In genomic region chr3:97821810-97822775, GRCh38 we compare ENCODE assay signal across 8 cellular contexts. TPM values are rescaled to one million over a fixed set of nuclear protein-coding genes. Genes with fewer than 3 reads are reported as not detected.
DNase-seq lines count a peak whose midpoint lies in the region; ATAC-seq and TF ChIP-seq lines count a peak whose summit lies in the region.

Gene CRYBG3, plus strand, starts transcription at chr3:97822011. Its CDS starts 196 bp downstream, at chr3:97822207.

- intact Hi-C loops in ovary (cut with DNase I) = no loop called here

- no peaks in the 10 kb centered on the region for H3K9me3 Mint-ChIP-seq in activated naive CD8-positive, alpha-beta T cell (ENCODE audit: low read depth)
- peaks cover 23% of the 10 kb centered on the region for H3K9me3 Mint-ChIP-seq in glutamatergic neuron (ENCODE audit: unreplicated experiment)

- no peak for TF ChIP-seq EP300 in ovary (IDR thresholded peaks at IDR 0.05)

- peak; percentile 50 for TF ChIP-seq POLR2A in ovary (IDR thresholded peaks at IDR 0.05)

- H3K9me3 ChIP-seq in HAP-1 (no peaks in the 10 kb centered on the region), ovary (no peaks in the 10 kb centered on the region), thoracic aorta (no peaks in the 10 kb centered on the region)

- H3K4me3 ChIP-seq in GM06990 (replicated peaks; ENCODE audit: low read depth, low read length) (peak within 1 kb of the TSS; percentile 89), HAP-1 (peak within 1 kb of the TSS; percentile 81), ovary (peak within 1 kb of the TSS; percentile 70), thoracic aorta (peak within 1 kb of the TSS; percentile 93)

- in situ Hi-C loops in HAP-1 (cut with MboI; ENCODE audit: low sequenced_read_pairs) = no loop called here

- H3K36me3 Mint-ChIP-seq in activated naive CD8-positive, alpha-beta T cell = no peaks in the 10 kb centered on the region
- peaks cover 8% of the 10 kb centered on the region for H3K36me3 Mint-ChIP-seq in glutamatergic neuron (ENCODE audit: unreplicated experiment)

- H3K4me1 ChIP-seq in HAP-1 (peaks cover 3% of the 10 kb centered on the region), ovary (ENCODE audit: insufficient read depth) (peaks cover 1% of the 10 kb centered on the region), thoracic aorta (ENCODE audit: control insufficient read depth in 1 of 2, low read depth in 2 of 2) (peaks cover 7 to 20% of the 10 kb centered on the region in 2 donors)

- H3K27me3 Mint-ChIP-seq in activated naive CD8-positive, alpha-beta T cell = peaks cover 7% of the 10 kb centered on the region
- peaks cover 13% of the 10 kb centered on the region for H3K27me3 Mint-ChIP-seq in glutamatergic neuron (ENCODE audit: unreplicated experiment)

- peak; percentile 75 for ATAC-seq in thoracic aorta (ENCODE audit: insufficient number of reproducible peaks, low FRiP score, low read depth)

- peak within 1 kb of the TSS; percentile 80 for H3K27ac Mint-ChIP-seq in activated naive CD8-positive, alpha-beta T cell
- peak within 1 kb of the TSS; percentile 88 for H3K27ac Mint-ChIP-seq in glutamatergic neuron (ENCODE audit: unreplicated experiment)

- H3K4me1 Mint-ChIP-seq in activated naive CD8-positive, alpha-beta T cell (ENCODE audit: low read depth) = peaks cover 22% of the 10 kb centered on the region
- peaks cover 41% of the 10 kb centered on the region for H3K4me1 Mint-ChIP-seq in glutamatergic neuron (ENCODE audit: low read depth, unreplicated experiment)

- H3K27me3 ChIP-seq in GM06990 (replicated peaks; ENCODE audit: control insufficient read depth, insufficient read depth, low read length) = no peaks in the 10 kb centered on the region
- no peaks in the 10 kb centered on the region for H3K27me3 ChIP-seq in HAP-1 (ENCODE audit: low read depth)
- H3K27me3 ChIP-seq in ovary = no peaks in the 10 kb centered on the region
- no peaks in the 10 kb centered on the region for H3K27me3 ChIP-seq in thoracic aorta (replicated peaks; ENCODE audit: insufficient read depth)

- H3K36me3 ChIP-seq in GM06990 (ENCODE audit: control insufficient read depth, insufficient read depth, low read length) = no peaks in the 10 kb centered on the region
- H3K36me3 ChIP-seq in HAP-1 (replicated peaks) = no peaks in the 10 kb centered on the region
- no peaks in the 10 kb centered on the region for H3K36me3 ChIP-seq in ovary
- no peaks in the 10 kb centered on the region for H3K36me3 ChIP-seq in thoracic aorta

- 0 to 1% (median 1%) methylated on average over 62 to 102 of the region's 102 CpGs for WGBS in ovary, 3 donors

- DNase-seq in GM06990 (ENCODE audit: extremely low read depth, insufficient read length) (peak; percentile 89), HAP-1 (ENCODE audit: low spot score in 2 of 2) (peak; percentile 66 to 85), M059J (ENCODE audit: low read depth) (peak; percentile 89), SKM-1 (lab: John Stamatoyannopoulos, UW; ENCODE audit: unreplicated experiment) (peak; percentile 53), glutamatergic neuron (peak; percentile 91), ovary (peak; percentile 74 to 86 (median 80)), thoracic aorta (ENCODE audit: low spot score) (peak; percentile 8)

- TF ChIP-seq CTCF in GM06990 (IDR thresholded peaks at IDR 0.05; ENCODE audit: insufficient read depth, low read length, poor library complexity, severe bottlenecking) (peak; percentile 33), glutamatergic neuron (IDR thresholded peaks at IDR 0.05; ENCODE audit: partially characterized antibody, unreplicated experiment) (no peak), ovary (IDR thresholded peaks at IDR 0.05) (no peak), thoracic aorta (IDR thresholded peaks at IDR 0.05) (peak; percentile 15)

- H3K4me3 Mint-ChIP-seq in activated naive CD8-positive, alpha-beta T cell = peak within 1 kb of the TSS; percentile 95
- peak within 1 kb of the TSS; percentile 100 for H3K4me3 Mint-ChIP-seq in glutamatergic neuron (ENCODE audit: unreplicated experiment)

- peak within 1 kb of the TSS; percentile 82 for H3K27ac ChIP-seq in ovary
- peak within 1 kb of the TSS; percentile 84 to 88 for H3K27ac ChIP-seq in thoracic aorta

RNA-seq across cellular contexts. Expression of gene CRYBG3, which starts in this region (rescaled TPM):
- total RNA-seq in M059J (2014; rRNA removed; shearing (Covaris generic)) = 9.7 and 16.4 TPM in 2 replicates
- 89.5 TPM for total RNA-seq in glutamatergic neuron (ENCODE audit: unreplicated experiment)
- total RNA-seq in ovary = 10 to 100 TPM; 11.0 to 16.1 (median 13.3) TPM
- 1 to 10 TPM; 5.8 to 9.1 TPM for polyA plus RNA-seq in ovary
- 10 to 100 TPM; 13.4 to 29.2 TPM for total RNA-seq in thoracic aorta

Comparison
In these comparisons a context has a peak if more than half of its experiments do, and no peak if none do; other contexts are left out.
1. Peak in every context shown above with its lines: DNase-seq, ATAC-seq, H3K4me3 ChIP-seq and H3K27ac ChIP-seq.
2. DNase-seq: peak in every context shown above with its lines; median percentile 91 in glutamatergic neuron; 89 in GM06990; 89 in M059J; 80 in ovary; 76 in HAP-1; 53 in SKM-1; 8 in thoracic aorta.
3. CTCF ChIP-seq: peak in GM06990 (single experiment) and thoracic aorta (single experiment); none in glutamatergic neuron (single experiment) and ovary (0 of 3).